In the genomic region with DNA sequence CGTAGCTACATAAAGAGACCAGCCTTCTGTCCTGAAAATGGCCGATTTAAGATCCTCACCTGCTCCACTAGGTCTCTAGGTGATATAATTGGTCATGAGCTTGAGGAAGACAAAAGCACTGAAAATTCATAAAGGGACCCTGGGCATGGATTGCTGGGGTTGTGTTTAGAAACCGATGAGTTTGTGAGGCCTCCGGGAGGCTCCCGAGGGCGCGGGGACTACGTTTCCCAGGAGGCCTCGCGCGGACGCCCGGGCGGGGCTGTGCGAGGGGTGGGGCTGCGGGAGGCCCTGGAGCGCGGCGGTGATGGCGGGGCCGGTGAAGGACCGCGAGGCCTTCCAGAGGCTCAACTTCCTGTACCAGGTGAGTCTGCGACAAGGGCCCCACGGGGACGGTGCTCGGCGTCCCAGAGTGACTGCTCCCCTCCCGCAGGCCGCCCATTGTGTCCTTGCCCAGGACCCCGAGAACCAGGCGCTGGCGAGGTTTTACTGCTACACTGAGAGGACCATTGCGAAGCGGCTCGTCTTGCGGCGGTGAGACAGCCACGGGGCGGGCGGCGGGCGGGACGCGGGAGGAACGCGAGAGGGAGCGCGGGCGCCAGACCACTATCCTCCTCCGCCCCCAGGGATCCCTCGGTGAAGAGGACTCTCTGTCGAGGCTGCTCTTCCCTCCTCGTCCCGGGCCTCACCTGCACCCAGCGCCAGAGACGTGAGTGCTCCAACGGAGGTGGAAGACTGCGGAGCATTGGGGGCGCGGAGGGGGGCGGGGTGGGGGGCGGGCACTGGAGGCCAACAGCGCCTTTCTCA, we compare ENCODE assay signal across 8 cellular contexts. TPM values are rescaled to one million over a fixed set of nuclear protein-coding genes. Genes with fewer than 3 reads are reported as not detected.
DNase-seq lines count a peak whose midpoint lies in the region; ATAC-seq and TF ChIP-seq lines count a peak whose summit lies in the region.

Gene RPP21 (plus strand): TSS at position 289 of the 804 bp plus-strand sequence. CDS start 16 bp downstream, at position 305.

- peaks cover 34% of the 10 kb centered on the region for H3K36me3 Mint-ChIP-seq in activated T-cell treated with anti-CD3 and anti-CD28 coated beads, Interleukin-2, amount 50 U/mL, for 4 hours (ENCODE audit: insufficient read depth)

- H3K4me1 ChIP-seq in esophagus (ENCODE audit: control insufficient read depth in 2 of 2, insufficient read depth in 2 of 2, low read length in 1 of 2), result no peaks in the 10 kb centered on the region
- H3K4me1 ChIP-seq in muscle layer of duodenum (ENCODE audit: control insufficient read depth in 1 of 2, insufficient read depth in 2 of 2, low read length in 2 of 2), result peaks cover 4 to 9% of the 10 kb centered on the region in 2 donors

- H3K9me3 ChIP-seq in esophagus (ENCODE audit: control insufficient read depth in 2 of 2, insufficient read depth in 1 of 2, low read depth in 1 of 2, low read length in 1 of 2) (no peaks in the 10 kb centered on the region), muscle layer of duodenum (ENCODE audit: control insufficient read depth in 1 of 2, low read length in 2 of 2) (no peaks in the 10 kb centered on the region)

- H3K4me1 Mint-ChIP-seq in activated T-cell treated with anti-CD3 and anti-CD28 coated beads, Interleukin-2, amount 50 U/mL, for 4 hours (ENCODE audit: low read depth), result peaks cover 43% of the 10 kb centered on the region

- H3K27ac ChIP-seq in esophagus (ENCODE audit: low read depth in 2 of 2, low read length in 1 of 2) (peak within 1 kb of the TSS; percentile 89 to 92), muscle layer of duodenum (ENCODE audit: low read length) (no peak within 1 kb of the TSS)

- H3K27me3 Mint-ChIP-seq in activated T-cell treated with anti-CD3 and anti-CD28 coated beads, Interleukin-2, amount 50 U/mL, for 4 hours (ENCODE audit: low read depth), result no peaks in the 10 kb centered on the region

- H3K4me3 Mint-ChIP-seq in activated T-cell treated with anti-CD3 and anti-CD28 coated beads, Interleukin-2, amount 50 U/mL, for 4 hours, result peak within 1 kb of the TSS; percentile 89

- in situ Hi-C loops in KBM-7 (cut with MboI; ENCODE audit: low pct_unique_long_range_greater_than_20kb, low sequenced_read_pairs), result no loop called here

- H3K4me3 ChIP-seq in esophagus (ENCODE audit: low read depth in 1 of 2, low read length in 2 of 2) (peak within 1 kb of the TSS; percentile 89 to 91), muscle layer of duodenum (ENCODE audit: low read depth in 1 of 2, low read length in 2 of 2) (peak within 1 kb of the TSS; percentile 63 to 79)

- H3K36me3 ChIP-seq in esophagus (ENCODE audit: control insufficient read depth in 2 of 2, insufficient read depth in 2 of 2, low read length in 1 of 2), result peaks cover 6 to 18% of the 10 kb centered on the region in 2 donors
- peaks cover 21 to 37% of the 10 kb centered on the region in 2 donors for H3K36me3 ChIP-seq in muscle layer of duodenum (ENCODE audit: control insufficient read depth in 1 of 2, insufficient read depth in 2 of 2, low read length in 2 of 2)

- whole genome bisulfite sequencing in esophagus, 2 donors, result 2% methylated on average over 61 to 64 of the region's 64 CpGs

- H3K27me3 ChIP-seq in esophagus (ENCODE audit: control insufficient read depth in 1 of 2, insufficient read depth in 2 of 2, low read length in 2 of 2) (no peaks in the 10 kb centered on the region), muscle layer of duodenum (ENCODE audit: low read depth, low read length) (no peaks in the 10 kb centered on the region)

- no peaks in the 10 kb centered on the region for H3K9me3 Mint-ChIP-seq in activated T-cell treated with anti-CD3 and anti-CD28 coated beads, Interleukin-2, amount 50 U/mL, for 4 hours

- peak; percentile 73 for DNase-seq in DMS153 treated with DMSO at 0.1 percent for 48 hours (lab: John Stamatoyannopoulos, UW; ENCODE audit: unreplicated experiment)
- peak; percentile 81 for DNase-seq in KBM-7
- peak; percentile 79 for DNase-seq in activated T-cell treated with anti-CD3 and anti-CD28 coated beads, Interleukin-2, amount 50 U/mL, for 4 hours
- peak; percentile 75 for DNase-seq in stimulated activated CD8-positive, alpha-beta memory T cell treated with anti-CD3 and anti-CD28 coated beads, Interleukin-7, amount 100 ng/mL, for 24 hours (ENCODE audit: low read depth)

- ATAC-seq in GM21717 (IDR thresholded peaks at IDR 0.05; ENCODE audit: unreplicated experiment), result peak; percentile 90
- peak; percentile 98 for ATAC-seq in activated T-cell treated with anti-CD3 and anti-CD28 coated beads, Interleukin-2, amount 50 U/mL, for 4 hours

TF ChIP-seq in PFSK-1, 5 proteins besides CTCF, POLR2A, EP300 and RAD21:
- TF ChIP-seq, protein P1, sequence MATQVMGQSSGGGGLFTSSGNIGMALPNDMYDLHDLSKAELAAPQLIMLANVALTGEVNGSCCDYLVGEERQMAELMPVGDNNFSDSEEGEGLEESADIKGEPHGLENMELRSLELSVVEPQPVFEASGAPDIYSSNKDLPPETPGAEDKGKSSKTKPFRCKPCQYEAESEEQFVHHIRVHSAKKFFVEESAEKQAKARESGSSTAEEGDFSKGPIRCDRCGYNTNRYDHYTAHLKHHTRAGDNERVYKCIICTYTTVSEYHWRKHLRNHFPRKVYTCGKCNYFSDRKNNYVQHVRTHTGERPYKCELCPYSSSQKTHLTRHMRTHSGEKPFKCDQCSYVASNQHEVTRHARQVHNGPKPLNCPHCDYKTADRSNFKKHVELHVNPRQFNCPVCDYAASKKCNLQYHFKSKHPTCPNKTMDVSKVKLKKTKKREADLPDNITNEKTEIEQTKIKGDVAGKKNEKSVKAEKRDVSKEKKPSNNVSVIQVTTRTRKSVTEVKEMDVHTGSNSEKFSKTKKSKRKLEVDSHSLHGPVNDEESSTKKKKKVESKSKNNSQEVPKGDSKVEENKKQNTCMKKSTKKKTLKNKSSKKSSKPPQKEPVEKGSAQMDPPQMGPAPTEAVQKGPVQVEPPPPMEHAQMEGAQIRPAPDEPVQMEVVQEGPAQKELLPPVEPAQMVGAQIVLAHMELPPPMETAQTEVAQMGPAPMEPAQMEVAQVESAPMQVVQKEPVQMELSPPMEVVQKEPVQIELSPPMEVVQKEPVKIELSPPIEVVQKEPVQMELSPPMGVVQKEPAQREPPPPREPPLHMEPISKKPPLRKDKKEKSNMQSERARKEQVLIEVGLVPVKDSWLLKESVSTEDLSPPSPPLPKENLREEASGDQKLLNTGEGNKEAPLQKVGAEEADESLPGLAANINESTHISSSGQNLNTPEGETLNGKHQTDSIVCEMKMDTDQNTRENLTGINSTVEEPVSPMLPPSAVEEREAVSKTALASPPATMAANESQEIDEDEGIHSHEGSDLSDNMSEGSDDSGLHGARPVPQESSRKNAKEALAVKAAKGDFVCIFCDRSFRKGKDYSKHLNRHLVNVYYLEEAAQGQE (IDR thresholded peaks at IDR 0.05; ENCODE audit: insufficient read depth in 1 of 2, low read depth in 2 of 2, low read length in 2 of 2), result no peak
- TF ChIP-seq SIN3A (IDR thresholded peaks at IDR 0.05; ENCODE audit: borderline replicate concordance, insufficient read depth, low read length) (no peak; the same call in 1 of the 2 replicates), POLR2AphosphoS5 (IDR thresholded peaks at IDR 0.05; ENCODE audit: low read depth, low read length) (peak; percentile 72), TAF1 (IDR thresholded peaks at IDR 0.05; ENCODE audit: borderline replicate concordance, insufficient read depth, low read length) (peak; percentile 75; the same call in 1 of the 2 replicates), FOXP2 (optimal IDR thresholded peaks at IDR 0.05; ENCODE audit: borderline replicate concordance, extremely low read depth, extremely low read length, insufficient read depth) (peak; percentile 53)

RNA-seq across cellular contexts. Expression of gene RPP21, which starts in this region (rescaled TPM):
- polyA plus RNA-seq in PFSK-1 (2012; ENCODE audit: insufficient read length, low read depth), result 160 TPM
- 10 to 100 TPM; 67.3 to 74.8 (median 72.9) TPM for total RNA-seq in activated T-cell treated with anti-CD3 and anti-CD28 coated beads, Interleukin-2, amount 50 U/mL, for 4 hours
- polyA plus RNA-seq in esophagus, result 100 to 1,000 TPM; 123 to 172 TPM
